In genomic region chr2:34162236-34162635, GRCh38 we compare ENCODE assay signal across 15 cellular contexts.
DNase-seq lines count a peak whose midpoint lies in the region; ATAC-seq and TF ChIP-seq lines count a peak whose summit lies in the region.
"Had no signal": no experiment of that assay in that cellular context is flagged by ENCODE, and none has a peak within 500 bp of the region (broad histone marks: within the 10 kb centered on the region; RNA-seq: fewer than 3 reads in every experiment).

No MANE protein-coding gene starts in this region.

- TF ChIP-seq CTCF in Panc1 (IDR thresholded peaks at IDR 0.05), result no peak
- no peak for TF ChIP-seq CTCF in glutamatergic neuron (IDR thresholded peaks at IDR 0.05; ENCODE audit: partially characterized antibody, unreplicated experiment)

- H3K36me3 Mint-ChIP-seq in activated naive CD4-positive, alpha-beta T cell treated with anti-CD3 and anti-CD28 coated beads, Interleukin-2, amount 50 U/mL, for 72 hours, result no peaks in the 10 kb centered on the region
- no peaks in the 10 kb centered on the region for H3K36me3 Mint-ChIP-seq in activated naive CD4-positive, alpha-beta T cell treated with anti-CD3 and anti-CD28 coated beads for 36 hours (ENCODE audit: low read depth)
- H3K36me3 Mint-ChIP-seq in activated T-helper 17 cell treated with anti-CD3 and anti-CD28 coated beads, Interleukin-2, amount 50 U/mL, for 72 hours (ENCODE audit: low read depth), result no peaks in the 10 kb centered on the region
- no peaks in the 10 kb centered on the region for H3K36me3 Mint-ChIP-seq in glutamatergic neuron (ENCODE audit: unreplicated experiment)
- H3K36me3 Mint-ChIP-seq: CD8-positive, alpha-beta memory T cell had no signal

- in situ Hi-C loops in Panc1 (cut with HindIII; ENCODE audit: low pct_unique_long_range_greater_than_20kb, low sequenced_read_pairs), result no loop called here

- H3K9me3 Mint-ChIP-seq in activated naive CD4-positive, alpha-beta T cell treated with anti-CD3 and anti-CD28 coated beads, Interleukin-2, amount 50 U/mL, for 72 hours, result peaks cover 0 to 4% of the 10 kb centered on the region in 2 donors
- H3K9me3 Mint-ChIP-seq in activated naive CD4-positive, alpha-beta T cell treated with anti-CD3 and anti-CD28 coated beads for 36 hours, result no peaks in the 10 kb centered on the region
- H3K9me3 Mint-ChIP-seq in activated T-helper 17 cell treated with anti-CD3 and anti-CD28 coated beads, Interleukin-2, amount 50 U/mL, for 72 hours, result no peaks in the 10 kb centered on the region
- no peaks in the 10 kb centered on the region for H3K9me3 Mint-ChIP-seq in glutamatergic neuron (ENCODE audit: unreplicated experiment)

- H3K27ac Mint-ChIP-seq in activated naive CD4-positive, alpha-beta T cell treated with anti-CD3 and anti-CD28 coated beads, Interleukin-2, amount 50 U/mL, for 72 hours, result no peak overlapping the region
- H3K27ac Mint-ChIP-seq in activated naive CD4-positive, alpha-beta T cell treated with anti-CD3 and anti-CD28 coated beads for 36 hours, result no peak overlapping the region
- no peak overlapping the region for H3K27ac Mint-ChIP-seq in activated T-helper 17 cell treated with anti-CD3 and anti-CD28 coated beads, Interleukin-2, amount 50 U/mL, for 72 hours
- no peak overlapping the region for H3K27ac Mint-ChIP-seq in glutamatergic neuron (ENCODE audit: unreplicated experiment)
- H3K27ac Mint-ChIP-seq: CD8-positive, alpha-beta memory T cell had no signal

- H3K27me3 ChIP-seq in Panc1 (ENCODE audit: control insufficient read depth, insufficient read depth, low read length), result no peaks in the 10 kb centered on the region
- H3K27me3 ChIP-seq: BLaER1 had no signal

- POLR2A ChIA-PET in Panc1 (lab: Charles Lee), result no interaction called here

- no peaks in the 10 kb centered on the region for H3K27me3 Mint-ChIP-seq in activated naive CD4-positive, alpha-beta T cell treated with anti-CD3 and anti-CD28 coated beads for 36 hours (ENCODE audit: low read depth)
- H3K27me3 Mint-ChIP-seq in activated T-helper 17 cell treated with anti-CD3 and anti-CD28 coated beads, Interleukin-2, amount 50 U/mL, for 72 hours, result no peaks in the 10 kb centered on the region
- H3K27me3 Mint-ChIP-seq in glutamatergic neuron (ENCODE audit: unreplicated experiment), result no peaks in the 10 kb centered on the region

- H3K4me3 ChIP-seq in Panc1 (ENCODE audit: low read depth in 2 of 2, low read length in 2 of 2), result no peak overlapping the region
- H3K4me3 ChIP-seq: BLaER1, GM23248 had no signal

- H3K4me1 ChIP-seq in Panc1 (ENCODE audit: control insufficient read depth, insufficient read depth, low read length), result no peaks in the 10 kb centered on the region
- H3K4me1 ChIP-seq: BLaER1, Caco-2 had no signal

- CTCF ChIA-PET in activated naive CD4-positive, alpha-beta T cell treated with anti-CD3 and anti-CD28 coated beads for 36 hours (lab: Charles Lee), result no interaction called here
- CTCF ChIA-PET in Panc1 (lab: Charles Lee), result no interaction called here

- H3K27ac ChIP-seq in Panc1 (ENCODE audit: low read length), result no peak overlapping the region
- H3K27ac ChIP-seq: 22Rv1, BLaER1, GM23248 had no signal

- DNase-seq in activated naive CD4-positive, alpha-beta T cell treated with anti-CD3 and anti-CD28 coated beads, Interleukin-2, amount 50 U/mL, for 72 hours (ENCODE audit: low spot score in 2 of 2), result no peak
- DNase-seq in activated naive CD4-positive, alpha-beta T cell treated with anti-CD3 and anti-CD28 coated beads for 36 hours, result no peak
- DNase-seq in Panc1 (ENCODE audit: low read depth, low spot score) (peak; percentile 58), renal cortical epithelial cell (ENCODE audit: low read depth) (peak; percentile 38), NCI-H510A treated with DMSO at 0.1 percent for 48 hours (lab: John Stamatoyannopoulos, UW) (no peak), NCI-H2171 (lab: John Stamatoyannopoulos, UW) (no peak), glutamatergic neuron (no peak)
- DNase-seq: Caco-2; CD8-positive, alpha-beta memory T cell; DMS53; GF-D8 had no signal

- H3K9me3 ChIP-seq in Panc1 (ENCODE audit: control insufficient read depth, insufficient read depth, low read depth, low read length), result no peaks in the 10 kb centered on the region
- H3K9me3 ChIP-seq: BLaER1, Caco-2 had no signal

- H3K4me3 Mint-ChIP-seq in activated naive CD4-positive, alpha-beta T cell treated with anti-CD3 and anti-CD28 coated beads for 36 hours, result no peak overlapping the region
- no peak overlapping the region for H3K4me3 Mint-ChIP-seq in activated T-helper 17 cell treated with anti-CD3 and anti-CD28 coated beads, Interleukin-2, amount 50 U/mL, for 72 hours
- H3K4me3 Mint-ChIP-seq in glutamatergic neuron (ENCODE audit: unreplicated experiment), result no peak overlapping the region
- H3K4me3 Mint-ChIP-seq: CD8-positive, alpha-beta memory T cell had no signal

- peak; percentile 20 to 32 for ATAC-seq in activated naive CD4-positive, alpha-beta T cell treated with anti-CD3 and anti-CD28 coated beads, Interleukin-2, amount 50 U/mL, for 72 hours
- ATAC-seq in Panc1, result no peak
- ATAC-seq in activated T-helper 17 cell treated with anti-CD3 and anti-CD28 coated beads, Interleukin-2, amount 50 U/mL, for 72 hours (replicated peaks), result peak; percentile 35

- intact Hi-C loops in activated naive CD4-positive, alpha-beta T cell treated with anti-CD3 and anti-CD28 coated beads for 36 hours (cut with micrococcal nuclease), result no loop called here
- intact Hi-C loops in Panc1 (cut with micrococcal nuclease; ENCODE audit: unreplicated experiment), result no loop called here

- no TSS peak for BruUV-seq in Panc1 (replicated peaks; lab: Mats Ljungman, UMichigan)

- no peaks in the 10 kb centered on the region for H3K4me1 Mint-ChIP-seq in activated naive CD4-positive, alpha-beta T cell treated with anti-CD3 and anti-CD28 coated beads for 36 hours (ENCODE audit: low read depth)
- no peaks in the 10 kb centered on the region for H3K4me1 Mint-ChIP-seq in activated T-helper 17 cell treated with anti-CD3 and anti-CD28 coated beads, Interleukin-2, amount 50 U/mL, for 72 hours
- H3K4me1 Mint-ChIP-seq in glutamatergic neuron (ENCODE audit: low read depth, unreplicated experiment), result no peaks in the 10 kb centered on the region
- H3K4me1 Mint-ChIP-seq: CD8-positive, alpha-beta memory T cell had no signal

- no peaks in the 10 kb centered on the region for H3K36me3 ChIP-seq in Panc1 (ENCODE audit: control insufficient read depth, insufficient read depth, low read length)
- H3K36me3 ChIP-seq: BLaER1 had no signal

Comparison
In these comparisons a context has a peak if more than half of its experiments do, and no peak if none do; other contexts are left out.
1. DNase-seq: peak in Panc1 (single experiment) and renal cortical epithelial cell (single experiment); none in activated naive CD4-positive, alpha-beta T cell treated with anti-CD3 and anti-CD28 coated beads, Interleukin-2, amount 50 U/mL, for 72 hours (0 of 2), activated naive CD4-positive, alpha-beta T cell treated with anti-CD3 and anti-CD28 coated beads for 36 hours (single experiment), NCI-H510A treated with DMSO at 0.1 percent for 48 hours (single experiment), NCI-H2171 (single experiment) and glutamatergic neuron (single experiment).